In the genomic region with DNA sequence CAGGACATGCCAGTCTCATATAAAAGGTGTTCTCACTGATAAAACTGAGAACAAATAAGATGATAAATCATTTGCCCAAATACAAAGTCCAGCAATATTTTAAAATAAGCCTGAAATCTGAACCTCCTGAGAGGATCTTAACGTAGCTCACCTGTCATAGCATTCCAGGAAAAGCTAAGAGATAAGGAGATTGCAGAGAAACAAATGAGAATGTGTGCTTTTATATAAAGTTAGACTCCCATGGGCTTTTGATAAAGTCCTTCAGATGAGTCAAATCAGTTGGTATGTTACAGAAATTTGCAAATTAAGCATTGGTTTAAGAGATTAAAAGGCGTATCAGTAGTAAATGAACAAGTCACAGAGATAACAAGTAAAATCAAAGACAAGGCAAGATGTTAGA, we compare ENCODE assay signal across 35 cellular contexts.
"Had no signal": no experiment of that assay in that cellular context is flagged by ENCODE, and none has a peak within 500 bp of the region (broad histone marks: within the 10 kb centered on the region; RNA-seq: fewer than 3 reads in every experiment).

No MANE protein-coding gene starts in this region.

- ATAC-seq: activated T-cell treated with anti-CD3 and anti-CD28 coated beads, Interleukin-2, amount 50 U/mL, for 72 hours; activated T-helper 17 cell treated with anti-CD3 and anti-CD28 coated beads, Interleukin-2, amount 50 U/mL, for 72 hours; Panc1 had no signal

- H3K4me3 ChIP-seq: ascending aorta, SJCRH30, SK-N-MC had no signal

- DNase-seq: activated CD4-positive, alpha-beta memory T cell treated with anti-CD3 and anti-CD28 coated beads, Interleukin-2, amount 10 ng/mL, durations not matched to agents 7 days and 5 days; activated CD4-positive, alpha-beta T cell treated with anti-CD3 and anti-CD28 coated beads for 1 hour; activated CD4-positive, alpha-beta T cell treated with anti-CD3 and anti-CD28 coated beads for 48 hours; activated CD4-positive, CD25-positive, alpha-beta regulatory T cell; activated effector memory CD4-positive, alpha-beta T cell treated with anti-CD3 and anti-CD28 coated beads, Interleukin-2, amount 50 U/mL, for 16 hours; activated naive CD4-positive, alpha-beta T cell; activated naive CD4-positive, alpha-beta T cell treated with anti-CD3 and anti-CD28 coated beads, Interleukin-2, amount 50 U/mL, for 16 hours; activated naive CD8-positive, alpha-beta T cell treated with anti-CD3 and anti-CD28 coated beads for 36 hours; activated T-cell treated with anti-CD3 and anti-CD28 coated beads, Interleukin-2, amount 50 U/mL, for 1 hour; activated T-cell treated with anti-CD3 and anti-CD28 coated beads, Interleukin-2, amount 50 U/mL, for 72 hours; amniotic stem cell; caudate nucleus; cerebellar nuclear complex; Kasumi-1; KG1; MM.1S; MV-4-11; NCI-H1092; NCI-H1436 treated with DMSO at 0.1 percent for 48 hours; NCI-H187; NCI-H2029 treated with DMSO at 0.1 percent for 48 hours; NCI-H2107; NCI-H345; NCI-H524 treated with DMSO at 0.1 percent for 48 hours; NCI-H748 treated with DMSO at 0.1 percent for 48 hours; NK-92 treated with Interleukin-12 subunit alpha and Interleukin-12 subunit beta, amount 100 ng/mL, for 24 hours; OCI-M1; SHP77; SJCRH30; T1000; WERI-Rb-1 had no signal
